ENCODE assay signal across 8 cellular contexts in the genomic region with DNA sequence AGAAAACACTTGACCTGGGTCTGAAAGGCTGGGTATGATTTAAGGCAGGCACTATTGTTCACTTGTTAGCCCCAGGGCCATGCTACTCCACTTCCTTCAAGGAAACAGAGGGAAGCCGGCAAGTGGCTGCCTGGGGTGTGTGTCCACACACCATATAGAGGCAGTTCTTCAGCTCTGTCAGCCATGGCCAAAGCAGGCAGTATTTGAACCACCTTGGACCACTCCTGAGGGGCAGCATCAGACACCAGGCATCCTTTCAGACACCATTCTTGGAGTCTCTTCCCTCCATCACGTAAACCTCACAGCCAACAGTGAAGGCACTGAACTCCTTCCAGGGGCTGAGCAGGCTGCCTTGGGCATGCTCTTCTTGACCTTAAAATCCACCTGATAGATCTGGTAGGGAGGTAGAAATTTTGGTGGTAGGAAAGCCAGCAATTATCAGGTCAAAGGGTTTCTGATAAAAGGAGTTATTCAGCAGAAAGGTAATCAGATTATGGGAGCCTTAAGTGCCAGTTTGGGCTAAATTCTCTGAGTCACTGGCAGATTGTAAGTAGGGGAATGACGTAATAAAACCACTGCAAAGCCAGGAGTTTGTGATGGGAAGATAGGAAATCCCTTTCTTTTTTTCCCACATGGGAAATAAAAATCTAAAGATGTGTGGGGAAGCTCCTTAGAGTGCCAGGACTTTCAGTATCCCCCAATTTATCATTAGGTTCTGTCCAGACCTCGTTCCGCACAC. TPM values are rescaled to one million over a fixed set of nuclear protein-coding genes. Genes with fewer than 3 reads are reported as not detected.
A peak's percentile ranks its signal among the peaks of the same experiment; 100 is the strongest.
DNase-seq lines count a peak whose midpoint lies in the region; ATAC-seq, FAIRE-seq and TF ChIP-seq lines count a peak whose summit lies in the region.

No MANE protein-coding gene starts in this region.

- WGBS in thymus, result 99% methylated on average over 5 of the region's 5 CpGs

- ATAC-seq in activated CD8-positive, alpha-beta memory T cell treated with anti-CD3 and anti-CD28 coated beads, Interleukin-2, amount 10 ng/mL, durations not matched to agents 7 days and 5 days, result no peak
- ATAC-seq in HG02970 (IDR thresholded peaks at IDR 0.05; ENCODE audit: low FRiP score, unreplicated experiment), result no peak

- peaks cover 92% of the 10 kb centered on the region for H3K4me1 Mint-ChIP-seq in activated CD8-positive, alpha-beta memory T cell treated with anti-CD3 and anti-CD28 coated beads, Interleukin-2, amount 10 ng/mL, durations not matched to agents 7 days and 5 days
- peaks cover 97% of the 10 kb centered on the region for H3K4me1 Mint-ChIP-seq in activated naive CD8-positive, alpha-beta T cell (ENCODE audit: low read depth)

- H3K4me3 ChIP-seq in keratinocyte (ENCODE audit: control insufficient read depth in 2 of 3, extremely low read depth in 1 of 3, insufficient read depth in 2 of 3, low read depth in 1 of 3, low read length in 3 of 3) (peak overlapping the region in 2 of 3 experiments; percentile 23 to 32), thymus (ENCODE audit: low read length) (no peak overlapping the region)

- CTCF ChIA-PET in activated CD8-positive, alpha-beta memory T cell treated with anti-CD3 and anti-CD28 coated beads, Interleukin-2, amount 10 ng/mL, durations not matched to agents 7 days and 5 days (lab: Charles Lee), result no interaction called here

- peaks cover 90% of the 10 kb centered on the region for H3K79me2 ChIP-seq in keratinocyte (ENCODE audit: control insufficient read depth, insufficient read depth, low read length)

- peak overlapping the region; percentile 76 for H3K4me2 ChIP-seq in keratinocyte (ENCODE audit: control insufficient read depth, extremely low read depth, insufficient read depth, low read depth, low read length)

- H3K27me3 Mint-ChIP-seq in activated CD8-positive, alpha-beta memory T cell treated with anti-CD3 and anti-CD28 coated beads, Interleukin-2, amount 10 ng/mL, durations not matched to agents 7 days and 5 days, result no peaks in the 10 kb centered on the region
- no peaks in the 10 kb centered on the region for H3K27me3 Mint-ChIP-seq in activated naive CD8-positive, alpha-beta T cell

- H3K27me3 ChIP-seq in keratinocyte (ENCODE audit: control insufficient read depth, extremely low read depth, insufficient read depth, low read length) (no peaks in the 10 kb centered on the region), thymus (ENCODE audit: control insufficient read depth, insufficient read depth) (no peaks in the 10 kb centered on the region)

- H3K27ac ChIP-seq in keratinocyte (ENCODE audit: control insufficient read depth, insufficient read depth, low read length) (peak overlapping the region; percentile 93), thymus (ENCODE audit: low read depth) (peak overlapping the region; percentile 53)

- intact Hi-C loops in posterior vena cava (cut with DNase I), result no loop called here

- H3K9ac ChIP-seq in keratinocyte (ENCODE audit: control insufficient read depth, extremely low read depth, insufficient read depth, low read length), result peak overlapping the region; percentile 61

- dilution Hi-C loops in keratinocyte (cut with MboI; ENCODE audit: extremely low pct_ligation_motif_present, low sequenced_read_pairs), result no loop called here

- peaks cover 51% of the 10 kb centered on the region for H3K36me3 Mint-ChIP-seq in activated CD8-positive, alpha-beta memory T cell treated with anti-CD3 and anti-CD28 coated beads, Interleukin-2, amount 10 ng/mL, durations not matched to agents 7 days and 5 days
- peaks cover 40% of the 10 kb centered on the region for H3K36me3 Mint-ChIP-seq in activated naive CD8-positive, alpha-beta T cell

- TF ChIP-seq CTCF in keratinocyte (optimal IDR thresholded peaks at IDR 0.05 in 1 of 3, IDR thresholded peaks at IDR 0.05 in 1 of 3, conservative IDR thresholded peaks at IDR 0.05 in 1 of 3; ENCODE audit: extremely low read depth in 1 of 3, insufficient read depth in 2 of 3, low read length in 3 of 3), result no peak

- peaks cover 8% of the 10 kb centered on the region for H4K20me1 ChIP-seq in keratinocyte (ENCODE audit: control insufficient read depth, extremely low read depth, insufficient read depth, low read length)

- no peak overlapping the region for H3K4me3 Mint-ChIP-seq in activated CD8-positive, alpha-beta memory T cell treated with anti-CD3 and anti-CD28 coated beads, Interleukin-2, amount 10 ng/mL, durations not matched to agents 7 days and 5 days
- H3K4me3 Mint-ChIP-seq in activated naive CD8-positive, alpha-beta T cell, result peak overlapping the region; percentile 61

- H2AFZ ChIP-seq in keratinocyte (ENCODE audit: control insufficient read depth, low read length), result no peak overlapping the region

- FAIRE-seq in keratinocyte (lab: Jason Lieb, UNC), result peak; percentile 69

- no peaks in the 10 kb centered on the region for H3K9me3 Mint-ChIP-seq in activated CD8-positive, alpha-beta memory T cell treated with anti-CD3 and anti-CD28 coated beads, Interleukin-2, amount 10 ng/mL, durations not matched to agents 7 days and 5 days (ENCODE audit: low read depth)
- no peaks in the 10 kb centered on the region for H3K9me3 Mint-ChIP-seq in activated naive CD8-positive, alpha-beta T cell (ENCODE audit: low read depth)

- H3K36me3 ChIP-seq in keratinocyte (ENCODE audit: control insufficient read depth in 2 of 2, extremely low read depth in 1 of 2, insufficient read depth in 2 of 2, low read length in 2 of 2) (peaks cover 21 to 34% of the 10 kb centered on the region in 2 experiments), thymus (ENCODE audit: control insufficient read depth, insufficient read depth) (no peaks in the 10 kb centered on the region)

- H3K4me1 ChIP-seq in keratinocyte (ENCODE audit: control insufficient read depth, extremely low read depth, insufficient read depth, low read length) (peaks cover 76% of the 10 kb centered on the region), thymus (ENCODE audit: control insufficient read depth, insufficient read depth, low read length) (peaks cover 27% of the 10 kb centered on the region)

- no peaks in the 10 kb centered on the region for H3K9me3 ChIP-seq in keratinocyte (ENCODE audit: control insufficient read depth, low read depth, low read length)
- H3K9me3 ChIP-seq in thymus (ENCODE audit: control insufficient read depth), result no peaks in the 10 kb centered on the region

- no peak for DNase-seq in activated CD8-positive, alpha-beta memory T cell treated with anti-CD3 and anti-CD28 coated beads, Interleukin-2, amount 10 ng/mL, durations not matched to agents 7 days and 5 days
- no peak for DNase-seq in activated CD8-positive, alpha-beta memory T cell treated with anti-CD3 and anti-CD28 coated beads, Interleukin-2, amount 50 U/mL, for 48 hours
- DNase-seq in keratinocyte (ENCODE audit: low read depth, low spot score), result no peak
- no peak for DNase-seq in RPMI8226
- DNase-seq in posterior vena cava (ENCODE audit: low spot score), result no peak

- peak overlapping the region; percentile 75 for H3K27ac Mint-ChIP-seq in activated CD8-positive, alpha-beta memory T cell treated with anti-CD3 and anti-CD28 coated beads, Interleukin-2, amount 10 ng/mL, durations not matched to agents 7 days and 5 days
- H3K27ac Mint-ChIP-seq in activated naive CD8-positive, alpha-beta T cell, result peak overlapping the region; percentile 96

- H3K9me1 ChIP-seq in keratinocyte (ENCODE audit: control insufficient read depth, extremely low read depth, insufficient read depth, low read length), result no peaks in the 10 kb centered on the region

RNA-seq across cellular contexts. Expression of a gene that starts 20.2 kb away (rescaled TPM):
- total RNA-seq in activated CD8-positive, alpha-beta memory T cell treated with anti-CD3 and anti-CD28 coated beads, Interleukin-2, amount 10 ng/mL, durations not matched to agents 7 days and 5 days, result 10 to 100 TPM; 47.3 to 50.5 TPM
- 250 to 402 TPM (median 303 TPM) in 3 replicates for polyA plus RNA-seq in keratinocyte
- polyA plus RNA-seq in keratinocyte (2011; ENCODE audit: low read depth), result 39.9 TPM
- 201 and 293 TPM in 2 replicates for polyA plus RNA-seq in keratinocyte (2011; cell fraction: cytosol; rRNA removed)
- polyA plus RNA-seq in keratinocyte (2011; cell fraction: nucleus; rRNA removed), result 332 and 361 TPM in 2 replicates
- polyA plus RNA-seq in keratinocyte (2012; ENCODE audit: low replicate concordance), result 37.4 and 256 TPM in 2 replicates
- polyA minus RNA-seq in keratinocyte, result 379 to 451 TPM (median 420 TPM) in 3 replicates
- 312 TPM for polyA minus RNA-seq in keratinocyte (2011; cell fraction: cytosol; rRNA and poly(A)+ RNA removed)
- polyA minus RNA-seq in keratinocyte (2011; cell fraction: nucleus; rRNA and poly(A)+ RNA removed), result 400 and 638 TPM in 2 replicates
- polyA plus RNA-seq in thymus, result 51.3 TPM
- 100 to 1,000 TPM; 243 to 291 TPM for total RNA-seq in posterior vena cava

Comparison
In these comparisons a context has a peak if more than half of its experiments do, and no peak if none do; other contexts are left out.
1. RNA of a gene that starts 20.2 kb away (total RNA-seq): 243 to 291 TPM in posterior vena cava; 47.3 to 50.5 TPM in activated CD8-positive, alpha-beta memory T cell treated with anti-CD3 and anti-CD28 coated beads, Interleukin-2, amount 10 ng/mL, durations not matched to agents 7 days and 5 days; every median in the first group is over 4 times any median in the second.